Comparison of ENCODE assay signal across 8 cellular contexts in the genomic region with DNA sequence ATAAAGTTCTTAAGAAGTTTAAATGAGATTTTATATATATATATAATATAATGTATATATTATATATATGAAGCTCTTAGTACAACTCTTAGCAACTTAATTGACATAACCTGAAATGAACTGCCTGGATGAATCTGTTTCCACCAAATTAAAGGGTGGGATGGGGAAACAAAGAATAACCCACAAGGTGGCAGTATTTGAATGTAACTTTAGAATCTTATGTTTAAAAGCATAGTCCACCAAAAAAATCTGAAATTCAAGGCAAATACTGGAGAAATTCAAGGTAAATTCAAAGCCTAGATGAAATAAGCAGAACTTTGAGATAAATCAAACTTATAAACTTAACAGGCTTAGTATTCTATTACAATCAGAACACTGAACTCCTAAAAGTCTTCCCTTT. TPM values are rescaled to one million over a fixed set of nuclear protein-coding genes. Genes with fewer than 3 reads are reported as not detected.
A peak's percentile ranks its signal among the peaks of the same experiment; 100 is the strongest.
DNase-seq lines count a peak whose midpoint lies in the region; ATAC-seq and TF ChIP-seq lines count a peak whose summit lies in the region.

No MANE protein-coding gene starts in this region.

- H3K36me3 Mint-ChIP-seq in natural killer cell: no peaks in the 10 kb centered on the region

- H3K27me3 ChIP-seq in DND-41 (ENCODE audit: insufficient read depth, low read length, poor library complexity): no peaks in the 10 kb centered on the region
- no peaks in the 10 kb centered on the region for H3K27me3 ChIP-seq in kidney epithelial cell (ENCODE audit: control insufficient read depth, insufficient read depth, low read length)

- H3K36me3 ChIP-seq in DND-41 (ENCODE audit: insufficient read depth, low read length) (no peaks in the 10 kb centered on the region; the same call in 1 of the 2 replicates), kidney epithelial cell (ENCODE audit: control insufficient read depth, insufficient read depth, low read length) (no peaks in the 10 kb centered on the region)

- peaks cover 11% of the 10 kb centered on the region for H3K4me1 ChIP-seq in DND-41 (ENCODE audit: insufficient read depth, low read length)

- no peaks in the 10 kb centered on the region for H4K20me1 ChIP-seq in DND-41 (ENCODE audit: insufficient read depth, low read length)

- TF ChIP-seq CTCF in DND-41 (IDR thresholded peaks at IDR 0.05; ENCODE audit: borderline replicate concordance, extremely low read depth, low read length, poor library complexity, severe bottlenecking): peak; percentile 65
- TF ChIP-seq CTCF in VCaP (conservative IDR thresholded peaks at IDR 0.05): peak; percentile 69
- TF ChIP-seq CTCF in kidney epithelial cell (IDR thresholded peaks at IDR 0.05; ENCODE audit: insufficient read depth, low read length, poor library complexity, severe bottlenecking): peak; percentile 43
- TF ChIP-seq CTCF in natural killer cell (IDR thresholded peaks at IDR 0.05): no peak

- H3K27me3 Mint-ChIP-seq in natural killer cell (ENCODE audit: low read depth in 2 of 2): peaks cover 0 to 2% of the 10 kb centered on the region in 2 donors

- H3K4me3 Mint-ChIP-seq in natural killer cell: no peak overlapping the region

- H2AFZ ChIP-seq in DND-41 (ENCODE audit: low read depth, low read length): no peak overlapping the region

- H3K9me3 Mint-ChIP-seq in natural killer cell: no peaks in the 10 kb centered on the region

- H3K9me3 ChIP-seq in DND-41 (ENCODE audit: insufficient read depth, low read length, severe bottlenecking): no peaks in the 10 kb centered on the region

- DNase-seq in DND-41: no peak
- DNase-seq in LHCN-M2 (ENCODE audit: low read depth): peak; percentile 31
- no peak for DNase-seq in kidney epithelial cell (ENCODE audit: low read depth)
- no peak for DNase-seq in activated CD8-positive, alpha-beta memory T cell treated with anti-CD3 and anti-CD28 coated beads, Interleukin-2, amount 50 U/mL, for 4 hours
- no peak for DNase-seq in natural killer cell
- DNase-seq in activated naive CD4-positive, alpha-beta T cell (lab: John Stamatoyannopoulos, UW): no peak
- DNase-seq in UCSD-AML1 (lab: John Stamatoyannopoulos, UW; ENCODE audit: unreplicated experiment): no peak

- H3K4me2 ChIP-seq in DND-41 (ENCODE audit: insufficient read depth, low read length): no peak overlapping the region

- H3K27ac Mint-ChIP-seq in natural killer cell: no peak overlapping the region

- ATAC-seq in DND-41 (ENCODE audit: insufficient read depth, low read depth) (no peak), natural killer cell (no peak)

- intact Hi-C loops in natural killer cell (cut with micrococcal nuclease): no loop called here

- peaks cover 13% of the 10 kb centered on the region for H3K79me2 ChIP-seq in DND-41 (ENCODE audit: insufficient read depth, low read length)

- H3K27ac ChIP-seq in DND-41 (ENCODE audit: low read length) (no peak overlapping the region), VCaP (no peak overlapping the region)

- peaks cover 10 to 17% of the 10 kb centered on the region in 2 donors for H3K4me1 Mint-ChIP-seq in natural killer cell

- no peak overlapping the region for H3K4me3 ChIP-seq in DND-41 (ENCODE audit: low read depth in 1 of 2, low read length in 2 of 2)
- H3K4me3 ChIP-seq in kidney epithelial cell (ENCODE audit: low read depth, low read length): no peak overlapping the region

- no peak overlapping the region for H3K9ac ChIP-seq in DND-41 (ENCODE audit: low read depth, low read length)

RNA-seq across cellular contexts. Expression of gene IBTK, which starts 4.4 kb away (rescaled TPM):
- total RNA-seq in LHCN-M2 (2014; rRNA removed) (34.8 and 35.8 TPM in 2 replicates), kidney epithelial cell (37.9 and 42.6 TPM in 2 replicates), natural killer cell (10 to 100 TPM; 18.3 to 23.5 (median 22.2) TPM)
- 7.8 TPM for polyA plus RNA-seq in LHCN-M2 (2012)
